ENCODE assay signal across 19 cellular contexts in the genomic region with DNA sequence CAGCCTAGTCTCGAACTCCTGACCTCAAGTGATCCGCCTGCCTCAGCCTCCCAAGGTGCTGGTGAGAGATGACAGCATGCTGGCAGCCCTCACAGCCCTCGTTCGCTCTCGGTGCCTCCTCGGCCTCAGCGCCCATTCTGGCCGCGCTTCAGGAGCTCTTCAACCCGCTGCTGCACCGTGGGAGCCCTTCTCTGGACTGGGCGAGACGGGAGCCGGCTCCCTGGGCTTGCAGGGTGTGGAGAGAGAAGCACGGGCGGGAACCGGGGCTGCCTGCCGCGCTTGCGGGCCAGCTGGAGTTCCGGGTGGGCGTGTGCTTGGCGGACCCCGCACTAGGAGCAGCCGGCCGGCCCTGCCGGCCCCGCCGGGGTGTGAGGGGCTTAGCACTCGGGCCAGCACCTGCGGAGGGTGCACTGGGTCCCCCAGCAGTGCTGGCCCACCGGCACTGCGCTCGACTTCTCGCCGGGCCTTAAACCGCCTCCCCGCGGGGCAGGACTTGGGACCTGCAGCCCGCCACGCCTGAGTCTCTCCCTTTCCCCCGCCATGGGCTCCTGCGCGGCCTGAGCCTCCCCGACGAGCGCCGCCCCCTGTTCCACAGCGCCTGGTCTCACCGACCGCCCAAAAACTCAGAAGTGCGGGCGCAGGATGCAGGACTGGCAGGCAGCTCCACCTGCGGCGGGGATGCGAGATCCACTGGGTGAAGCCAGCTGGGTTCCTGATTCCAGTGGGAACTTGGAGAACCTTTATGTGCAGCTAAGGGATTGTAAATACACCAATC. TPM values are rescaled to one million over a fixed set of nuclear protein-coding genes. Genes with fewer than 3 reads are reported as not detected.
A peak's percentile ranks its signal among the peaks of the same experiment; 100 is the strongest.
DNase-seq lines count a peak whose midpoint lies in the region; ATAC-seq and TF ChIP-seq lines count a peak whose summit lies in the region.
"Had no signal": no experiment of that assay in that cellular context is flagged by ENCODE, and none has a peak within 500 bp of the region (broad histone marks: within the 10 kb centered on the region; RNA-seq: fewer than 3 reads in every experiment).

No MANE protein-coding gene starts in this region.

- no peak for TF ChIP-seq CTCF in CD8-positive, alpha-beta T cell (IDR thresholded peaks at IDR 0.05)
- no peak for TF ChIP-seq CTCF in psoas muscle (IDR thresholded peaks at IDR 0.05)

- ATAC-seq in CD8-positive, alpha-beta T cell, result no peak
- no peak for ATAC-seq in psoas muscle
- ATAC-seq: SK-N-SH treated with all-trans-retinoic acid at 6 μM for 48 hours; stimulated activated effector memory CD8-positive, alpha-beta T cell treated with anti-CD3 and anti-CD28 coated beads, Interleukin-12 subunit alpha, Interleukin-12 subunit beta, amount 100 ng/mL, for 72 hours had no signal

- DNase-seq in CD8-positive, alpha-beta T cell, result no peak
- no peak for DNase-seq in psoas muscle
- DNase-seq in superior temporal gyrus (ENCODE audit: extremely low spot score), result no peak
- DNase-seq in NCI-H774 (lab: John Stamatoyannopoulos, UW), result no peak
- no peak for DNase-seq in SW 1271 (lab: John Stamatoyannopoulos, UW)
- DNase-seq: BE2C, hypothalamus, IMR-90, kidney, NCI-H187 treated with DMSO at 0.1 percent for 48 hours, NCI-H345, uterus had no signal

- H3K4me3 ChIP-seq in BLaER1, result peak overlapping the region; percentile 62
- H3K4me3 ChIP-seq in CD8-positive, alpha-beta T cell (ENCODE audit: low read depth, low read length), result no peak overlapping the region
- peak overlapping the region; percentile 15 for H3K4me3 ChIP-seq in psoas muscle
- H3K4me3 ChIP-seq: neural progenitor cell, uterus had no signal

- H3K4me2 ChIP-seq in BLaER1, result peak overlapping the region; percentile 56
- H3K4me2 ChIP-seq: neural progenitor cell had no signal

- no peaks in the 10 kb centered on the region for H3K36me3 Mint-ChIP-seq in CD8-positive, alpha-beta T cell
- no peaks in the 10 kb centered on the region for H3K36me3 Mint-ChIP-seq in dendritic cell treated with granulocyte-macrophage colony-stimulating factor and Interleukin-4, amounts not matched to agents 40 ng/mL and 50 ng/mL, for 4 days (ENCODE audit: low read depth)
- H3K36me3 Mint-ChIP-seq: mesothelial cell of epicardium, neural progenitor cell had no signal

- intact Hi-C loops in CD8-positive, alpha-beta T cell (cut with DNase I, micrococcal nuclease), result no loop called here
- intact Hi-C loops in dendritic cell treated with granulocyte-macrophage colony-stimulating factor and Interleukin-4, amounts not matched to agents 40 ng/mL and 50 ng/mL, for 4 days (cut with micrococcal nuclease), result no loop called here
- intact Hi-C loops in psoas muscle (cut with DNase I), result no loop called here

- H3K4me1 ChIP-seq in BLaER1 (no peaks in the 10 kb centered on the region), psoas muscle (no peaks in the 10 kb centered on the region)
- no peaks in the 10 kb centered on the region for H3K4me1 ChIP-seq in CD8-positive, alpha-beta T cell (ENCODE audit: insufficient read depth, low read length)
- H3K4me1 ChIP-seq: BE2C, neural progenitor cell, uterus had no signal

- H3K4me3 Mint-ChIP-seq in CD8-positive, alpha-beta T cell, result peak overlapping the region; percentile 37
- H3K4me3 Mint-ChIP-seq in dendritic cell treated with granulocyte-macrophage colony-stimulating factor and Interleukin-4, amounts not matched to agents 40 ng/mL and 50 ng/mL, for 4 days, result peak overlapping the region; percentile 34
- H3K4me3 Mint-ChIP-seq: mesothelial cell of epicardium; neural progenitor cell; stimulated activated effector memory CD8-positive, alpha-beta T cell treated with anti-CD3 and anti-CD28 coated beads, Interleukin-12 subunit alpha, Interleukin-12 subunit beta, amount 100 ng/mL, for 72 hours had no signal

- H3K9ac ChIP-seq in BLaER1, result no peak overlapping the region
- H3K9ac ChIP-seq: neural progenitor cell had no signal

- WGBS in psoas muscle, 3 donors, result 74 to 79% (median 78%) methylated on average over 46 to 56 of the region's 56 CpGs

- no peak overlapping the region for H3K27ac Mint-ChIP-seq in CD8-positive, alpha-beta T cell
- no peak overlapping the region for H3K27ac Mint-ChIP-seq in dendritic cell treated with granulocyte-macrophage colony-stimulating factor and Interleukin-4, amounts not matched to agents 40 ng/mL and 50 ng/mL, for 4 days
- H3K27ac Mint-ChIP-seq: mesothelial cell of epicardium; neural progenitor cell; stimulated activated effector memory CD8-positive, alpha-beta T cell treated with anti-CD3 and anti-CD28 coated beads, Interleukin-12 subunit alpha, Interleukin-12 subunit beta, amount 100 ng/mL, for 72 hours had no signal

- H4K20me1 ChIP-seq in BLaER1, result no peaks in the 10 kb centered on the region

- H3K27me3 ChIP-seq in BLaER1, result peaks cover 33% of the 10 kb centered on the region
- no peaks in the 10 kb centered on the region for H3K27me3 ChIP-seq in CD8-positive, alpha-beta T cell (ENCODE audit: insufficient read depth, low read length)
- H3K27me3 ChIP-seq in psoas muscle (ENCODE audit: insufficient read depth in 3 of 3, low read length in 2 of 3), result no peaks in the 10 kb centered on the region
- H3K27me3 ChIP-seq: BE2C, neural progenitor cell, uterus had no signal

- H3K9me3 Mint-ChIP-seq in CD8-positive, alpha-beta T cell, result peaks cover 7% of the 10 kb centered on the region
- H3K9me3 Mint-ChIP-seq in dendritic cell treated with granulocyte-macrophage colony-stimulating factor and Interleukin-4, amounts not matched to agents 40 ng/mL and 50 ng/mL, for 4 days, result no peaks in the 10 kb centered on the region

- H3K27ac ChIP-seq in BLaER1 (no peak overlapping the region), psoas muscle (no peak overlapping the region)
- H3K27ac ChIP-seq in CD8-positive, alpha-beta T cell (ENCODE audit: low read depth, low read length), result no peak overlapping the region
- H3K27ac ChIP-seq: HL-60, neural progenitor cell, uterus had no signal

- H3K36me3 ChIP-seq in BLaER1 (no peaks in the 10 kb centered on the region), psoas muscle (ENCODE audit: insufficient read depth in 1 of 2, low read depth in 1 of 2) (no peaks in the 10 kb centered on the region)
- H3K36me3 ChIP-seq in CD8-positive, alpha-beta T cell (ENCODE audit: insufficient read depth, low read length), result no peaks in the 10 kb centered on the region
- H3K36me3 ChIP-seq: BE2C, neural progenitor cell, uterus had no signal

- no peaks in the 10 kb centered on the region for H3K27me3 Mint-ChIP-seq in CD8-positive, alpha-beta T cell (ENCODE audit: low read depth)
- H3K27me3 Mint-ChIP-seq in dendritic cell treated with granulocyte-macrophage colony-stimulating factor and Interleukin-4, amounts not matched to agents 40 ng/mL and 50 ng/mL, for 4 days, result peaks cover 6% of the 10 kb centered on the region

- H3K9me3 ChIP-seq in BLaER1 (peaks cover 17% of the 10 kb centered on the region), psoas muscle (no peaks in the 10 kb centered on the region)
- H3K9me3 ChIP-seq in CD8-positive, alpha-beta T cell (ENCODE audit: low read length), result no peaks in the 10 kb centered on the region
- H3K9me3 ChIP-seq: BE2C, uterus had no signal

- CTCF ChIA-PET in CD8-positive, alpha-beta T cell (lab: Charles Lee), result no interaction called here

- H3K4me1 Mint-ChIP-seq in CD8-positive, alpha-beta T cell (ENCODE audit: low read depth), result no peaks in the 10 kb centered on the region
- H3K4me1 Mint-ChIP-seq in dendritic cell treated with granulocyte-macrophage colony-stimulating factor and Interleukin-4, amounts not matched to agents 40 ng/mL and 50 ng/mL, for 4 days (ENCODE audit: low read depth), result no peaks in the 10 kb centered on the region
- H3K4me1 Mint-ChIP-seq: mesothelial cell of epicardium, neural progenitor cell had no signal

- POLR2A ChIA-PET in CD8-positive, alpha-beta T cell (lab: Charles Lee), result no interaction called here

RNA-seq across cellular contexts. Expression of gene RANBP9, which starts 31.5 kb away (rescaled TPM):
- total RNA-seq in CD8-positive, alpha-beta T cell, result 10 to 100 TPM; 79.1 to 81.9 TPM
- 10 to 100 TPM; 52.9 to 72.6 (median 58.2) TPM for total RNA-seq in psoas muscle
- 10 to 100 TPM; 22.3 to 64.2 (median 37.3) TPM for polyA plus RNA-seq in psoas muscle
